15 cellular contexts compared by ENCODE assay signal in the genomic region with DNA sequence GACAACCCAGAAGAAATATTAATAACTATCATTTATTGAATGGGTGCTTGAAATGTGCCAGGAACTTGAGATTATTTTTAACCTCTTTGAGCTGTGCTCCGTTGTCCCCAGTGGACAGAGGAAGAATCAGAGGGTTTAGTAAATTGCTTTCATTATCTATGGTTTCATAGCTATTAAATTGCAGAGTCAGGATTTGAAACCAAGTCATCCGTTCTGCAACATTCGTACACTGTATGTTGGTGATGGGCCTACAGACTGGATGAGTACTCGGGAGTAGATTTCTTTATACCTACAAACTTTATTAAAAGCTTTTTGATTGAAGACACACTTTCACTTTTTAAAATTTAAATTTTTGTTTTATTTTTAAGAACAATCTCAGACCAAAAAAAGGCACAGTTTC. TPM values are rescaled to one million over a fixed set of nuclear protein-coding genes. Genes with fewer than 3 reads are reported as not detected.
A peak's percentile ranks its signal among the peaks of the same experiment; 100 is the strongest.
DNase-seq lines count a peak whose midpoint lies in the region; ATAC-seq and TF ChIP-seq lines count a peak whose summit lies in the region.
"Had no signal": no experiment of that assay in that cellular context is flagged by ENCODE, and none has a peak within 500 bp of the region (broad histone marks: within the 10 kb centered on the region; RNA-seq: fewer than 3 reads in every experiment).

No MANE protein-coding gene starts in this region.

- no peak overlapping the region for H3K9ac ChIP-seq in mammary epithelial cell (ENCODE audit: insufficient read depth, low read length)
- no peak overlapping the region for H3K9ac ChIP-seq in mesenchymal stem cell (ENCODE audit: low read length)

- peaks cover 30 to 34% of the 10 kb centered on the region in 2 donors for H3K4me1 Mint-ChIP-seq in natural killer cell treated with Interleukin-12 subunit alpha and Interleukin-12 subunit beta and Interleukin-15 and Interleukin-18, amount 100 ng/mL, for 72 hours (ENCODE audit: low read depth in 2 of 2)

- H2AK5ac ChIP-seq in mesenchymal stem cell (ENCODE audit: low read length, severe bottlenecking): no peak overlapping the region

- H3K4me2 ChIP-seq in mammary epithelial cell (ENCODE audit: insufficient read depth, low read depth, low read length): peak overlapping the region; percentile 23
- no peak overlapping the region for H3K4me2 ChIP-seq in mesenchymal stem cell (ENCODE audit: low read length, poor library complexity, severe bottlenecking)

- H4K91ac ChIP-seq in mesenchymal stem cell (ENCODE audit: low read length): no peak overlapping the region

- peaks cover 22% of the 10 kb centered on the region for H3K36me3 Mint-ChIP-seq in natural killer cell treated with Interleukin-12 subunit alpha and Interleukin-12 subunit beta and Interleukin-15 and Interleukin-18, amount 100 ng/mL, for 72 hours

- intact Hi-C loops in mammary epithelial cell (cut with micrococcal nuclease): no loop called here

- H3K14ac ChIP-seq in mesenchymal stem cell (ENCODE audit: low read length in 2 of 2): no peak overlapping the region

- no peaks in the 10 kb centered on the region for H3K9me3 Mint-ChIP-seq in natural killer cell treated with Interleukin-12 subunit alpha and Interleukin-12 subunit beta and Interleukin-15 and Interleukin-18, amount 100 ng/mL, for 72 hours
- H3K9me3 Mint-ChIP-seq: activated naive CD4-positive, alpha-beta T cell treated with anti-CD3 and anti-CD28 coated beads, Interleukin-2, amount 10 ng/mL, durations not matched to agents 7 days and 5 days; stimulated activated effector memory CD8-positive, alpha-beta T cell treated with anti-CD3 and anti-CD28 coated beads, Interleukin-12 subunit alpha, Interleukin-12 subunit beta, amount 100 ng/mL, for 72 hours had no signal

- CTCF ChIA-PET in mammary epithelial cell (lab: Charles Lee; ENCODE audit: low non-redundant PET): interaction anchor here (0.6 to 0.7 kb wide), 3 partner anchors 142 to 797 kb away, joined by 3 to 5 read pairs (median 3); no protein-coding TSS in a partner anchor

- DNase-seq in NAMALWA (ENCODE audit: low spot score): peak; percentile 34
- no peak for DNase-seq in mammary epithelial cell
- peak; percentile 26 for DNase-seq in mesenchymal stem cell
- DNase-seq in SJCRH30: no peak
- DNase-seq in BE2C: no peak
- no peak for DNase-seq in natural killer cell treated with Interleukin-12 subunit alpha and Interleukin-12 subunit beta and Interleukin-15 and Interleukin-18, amount 100 ng/mL, for 72 hours (ENCODE audit: low spot score)
- DNase-seq: activated naive CD4-positive, alpha-beta T cell treated with anti-CD3 and anti-CD28 coated beads, Interleukin-2, amount 10 ng/mL, durations not matched to agents 7 days and 5 days; DMS79; hippocampal formation; NCI-H1105; NCI-H2227 treated with DMSO at 0.1 percent for 48 hours; sigmoid colon; upper lobe of left lung had no signal

- dilution Hi-C loops in mammary epithelial cell (cut with HindIII; ENCODE audit: low sequenced_read_pairs): no loop called here

- TF ChIP-seq CTCF in GM12875 (IDR thresholded peaks at IDR 0.05; ENCODE audit: borderline replicate concordance, insufficient read depth, low read depth, low read length) (peak; percentile 4; the same call in 1 of the 2 replicates), mammary epithelial cell (conservative IDR thresholded peaks at IDR 0.05 in 1 of 2, IDR thresholded peaks at IDR 0.05 in 1 of 2; ENCODE audit: extremely low read depth in 1 of 2, insufficient read depth in 1 of 2, low read depth in 1 of 2, low read length in 2 of 2) (peak; percentile 12 to 20), BE2C (IDR thresholded peaks at IDR 0.05; ENCODE audit: low read depth, low read length) (no peak)

- H3K27ac ChIP-seq in mammary epithelial cell (ENCODE audit: insufficient read depth, low read depth, low read length) (no peak overlapping the region), mesenchymal stem cell (ENCODE audit: low read length, poor library complexity, severe bottlenecking) (no peak overlapping the region), SJCRH30 (no peak overlapping the region)
- H3K27ac ChIP-seq: sigmoid colon had no signal

- no peak overlapping the region for H2BK120ac ChIP-seq in mesenchymal stem cell (ENCODE audit: low read depth, low read length)

- H3K9me3 ChIP-seq in mammary epithelial cell (replicated peaks; ENCODE audit: insufficient read depth, low read length): no peaks in the 10 kb centered on the region
- no peaks in the 10 kb centered on the region for H3K9me3 ChIP-seq in mesenchymal stem cell (ENCODE audit: control insufficient read depth, low read length)
- no peaks in the 10 kb centered on the region for H3K9me3 ChIP-seq in SJCRH30 (replicated peaks)
- H3K9me3 ChIP-seq in BE2C: no peaks in the 10 kb centered on the region
- H3K9me3 ChIP-seq: sigmoid colon, upper lobe of left lung had no signal

- H2BK12ac ChIP-seq in mesenchymal stem cell (ENCODE audit: low read length in 2 of 2): no peak overlapping the region

- H3K79me2 ChIP-seq in mammary epithelial cell (ENCODE audit: insufficient read depth, low read length): peaks cover 95% of the 10 kb centered on the region

- no peak overlapping the region for H3K27ac Mint-ChIP-seq in natural killer cell treated with Interleukin-12 subunit alpha and Interleukin-12 subunit beta and Interleukin-15 and Interleukin-18, amount 100 ng/mL, for 72 hours
- H3K27ac Mint-ChIP-seq: activated naive CD4-positive, alpha-beta T cell treated with anti-CD3 and anti-CD28 coated beads, Interleukin-2, amount 10 ng/mL, durations not matched to agents 7 days and 5 days; stimulated activated effector memory CD8-positive, alpha-beta T cell treated with anti-CD3 and anti-CD28 coated beads, Interleukin-12 subunit alpha, Interleukin-12 subunit beta, amount 100 ng/mL, for 72 hours had no signal

- 96% methylated on average over 4 of the region's 4 CpGs for WGBS in mammary epithelial cell (ENCODE audit: low coverage, missing lambda C conversion rate)
- WGBS in mesenchymal stem cell: 38% methylated on average over 1 of the region's 4 CpGs

- H3K36me3 ChIP-seq in mammary epithelial cell (ENCODE audit: insufficient read depth, low read length) (peaks cover 9% of the 10 kb centered on the region), mesenchymal stem cell (ENCODE audit: control insufficient read depth in 1 of 2, insufficient read depth in 2 of 2, low read depth in 1 of 2, low read length in 2 of 2) (peaks cover 3 to 29% of the 10 kb centered on the region in 2 experiments), SJCRH30 (peaks cover 29% of the 10 kb centered on the region), BE2C (peaks cover 7% of the 10 kb centered on the region)
- H3K36me3 ChIP-seq: sigmoid colon had no signal

- H2BK15ac ChIP-seq in mesenchymal stem cell (ENCODE audit: low read depth, poor library complexity, severe bottlenecking): no peak overlapping the region

- no TSS peak for BruUV-seq in mammary epithelial cell (replicated peaks; lab: Mats Ljungman, UMichigan)

- H3K23ac ChIP-seq in mesenchymal stem cell (ENCODE audit: low read length in 2 of 2): no peak overlapping the region

- peaks cover 23% of the 10 kb centered on the region for H3K4me1 ChIP-seq in mammary epithelial cell (ENCODE audit: insufficient read depth, low read length)
- peaks cover 5% of the 10 kb centered on the region for H3K4me1 ChIP-seq in mesenchymal stem cell (ENCODE audit: control insufficient read depth, insufficient read depth, low read depth, low read length)
- peaks cover 5% of the 10 kb centered on the region for H3K4me1 ChIP-seq in SJCRH30
- no peaks in the 10 kb centered on the region for H3K4me1 ChIP-seq in BE2C

- H3K79me1 ChIP-seq in mesenchymal stem cell (replicated peaks; ENCODE audit: low read length, poor library complexity, severe bottlenecking): peaks cover 9% of the 10 kb centered on the region

- no peak overlapping the region for H2BK5ac ChIP-seq in mesenchymal stem cell (ENCODE audit: low read depth, low read length, poor library complexity, severe bottlenecking)

- H3K4me3 Mint-ChIP-seq in natural killer cell treated with Interleukin-12 subunit alpha and Interleukin-12 subunit beta and Interleukin-15 and Interleukin-18, amount 100 ng/mL, for 72 hours: no peak overlapping the region
- H3K4me3 Mint-ChIP-seq: activated naive CD4-positive, alpha-beta T cell treated with anti-CD3 and anti-CD28 coated beads, Interleukin-2, amount 10 ng/mL, durations not matched to agents 7 days and 5 days; stimulated activated effector memory CD8-positive, alpha-beta T cell treated with anti-CD3 and anti-CD28 coated beads, Interleukin-12 subunit alpha, Interleukin-12 subunit beta, amount 100 ng/mL, for 72 hours had no signal

- H2AFZ ChIP-seq in mammary epithelial cell (ENCODE audit: low read depth, low read length) (no peak overlapping the region), mesenchymal stem cell (ENCODE audit: low read depth, low read length) (no peak overlapping the region)

- no peak overlapping the region for H4K8ac ChIP-seq in mesenchymal stem cell (ENCODE audit: low read length)

- ATAC-seq in natural killer cell treated with Interleukin-12 subunit alpha and Interleukin-12 subunit beta and Interleukin-15 and Interleukin-18, amount 100 ng/mL, for 72 hours: no peak
- ATAC-seq: stimulated activated effector memory CD8-positive, alpha-beta T cell treated with anti-CD3 and anti-CD28 coated beads, Interleukin-12 subunit alpha, Interleukin-12 subunit beta, amount 100 ng/mL, for 72 hours had no signal

- no peaks in the 10 kb centered on the region for H4K20me1 ChIP-seq in mammary epithelial cell (ENCODE audit: insufficient read depth, low read length)

- H3K4me3 ChIP-seq in GM12875 (ENCODE audit: low read depth, low read length): no peak overlapping the region
- H3K4me3 ChIP-seq in mammary epithelial cell (replicated peaks in 1 of 3; ENCODE audit: insufficient read depth in 1 of 3, low read depth in 2 of 3, low read length in 3 of 3): no peak overlapping the region
- no peak overlapping the region for H3K4me3 ChIP-seq in mesenchymal stem cell (ENCODE audit: insufficient read depth in 1 of 2, low read depth in 1 of 2, low read length in 2 of 2)
- no peak overlapping the region for H3K4me3 ChIP-seq in SJCRH30
- no peak overlapping the region for H3K4me3 ChIP-seq in BE2C (ENCODE audit: low read depth, low read length)
- H3K4me3 ChIP-seq: sigmoid colon, upper lobe of left lung had no signal

- H3K27me3 ChIP-seq in mammary epithelial cell (ENCODE audit: insufficient read depth, low read length) (no peaks in the 10 kb centered on the region), mesenchymal stem cell (ENCODE audit: control insufficient read depth in 1 of 2, insufficient read depth in 1 of 2, low read length in 2 of 2) (no peaks in the 10 kb centered on the region), SJCRH30 (no peaks in the 10 kb centered on the region), BE2C (no peaks in the 10 kb centered on the region)
- H3K27me3 ChIP-seq: sigmoid colon, upper lobe of left lung had no signal

- in situ Hi-C loops in mammary epithelial cell (cut with MboI; ENCODE audit: low sequenced_read_pairs in 2 of 2): no loop called here

- H3K4ac ChIP-seq in mesenchymal stem cell (ENCODE audit: low read depth in 1 of 2, low read length in 2 of 2): no peak overlapping the region

- no peaks in the 10 kb centered on the region for H3K27me3 Mint-ChIP-seq in natural killer cell treated with Interleukin-12 subunit alpha and Interleukin-12 subunit beta and Interleukin-15 and Interleukin-18, amount 100 ng/mL, for 72 hours
- H3K27me3 Mint-ChIP-seq: activated naive CD4-positive, alpha-beta T cell treated with anti-CD3 and anti-CD28 coated beads, Interleukin-2, amount 10 ng/mL, durations not matched to agents 7 days and 5 days had no signal

- no peak overlapping the region for H3K18ac ChIP-seq in mesenchymal stem cell (ENCODE audit: low read depth in 1 of 2, low read length in 2 of 2)

RNA-seq across cellular contexts. Expression of a gene that starts 4.9 kb away (rescaled TPM):
- 100 to 1,000 TPM; 151 to 175 TPM for total RNA-seq in mammary epithelial cell
- 71.4 TPM for polyA plus RNA-seq in mammary epithelial cell
- 277 TPM for polyA minus RNA-seq in mammary epithelial cell
- polyA plus RNA-seq in mesenchymal stem cell (2013, experiment 1 of 2): 149 TPM
- 152 TPM for polyA plus RNA-seq in mesenchymal stem cell (2013, experiment 2 of 2)
- total RNA-seq in SJCRH30 (2014; rRNA removed; shearing (Covaris generic)): 84.6 and 88.9 TPM in 2 replicates
- polyA plus RNA-seq in BE2C (2012; ENCODE audit: insufficient read depth, insufficient read length, low read depth): 66.0 TPM
- 10 to 100 TPM; 40.6 to 52.4 TPM for total RNA-seq in natural killer cell treated with Interleukin-12 subunit alpha and Interleukin-12 subunit beta and Interleukin-15 and Interleukin-18, amount 100 ng/mL, for 72 hours

Comparison
In these comparisons a context has a peak if more than half of its experiments do, and no peak if none do; other contexts are left out.
1. DNase-seq: peak in NAMALWA (single experiment) and mesenchymal stem cell (single experiment); none in mammary epithelial cell (single experiment), SJCRH30 (0 of 2), BE2C (single experiment) and natural killer cell treated with Interleukin-12 subunit alpha and Interleukin-12 subunit beta and Interleukin-15 and Interleukin-18, amount 100 ng/mL, for 72 hours (single experiment).